In genomic region chr2:108535380-108535677, GRCh38 we compare ENCODE assay signal across 7 cellular contexts. TPM values are rescaled to one million over a fixed set of nuclear protein-coding genes. Genes with fewer than 3 reads are reported as not detected.
DNase-seq lines count a peak whose midpoint lies in the region; ATAC-seq and TF ChIP-seq lines count a peak whose summit lies in the region.

No MANE protein-coding gene starts in this region.

- H3K27me3 ChIP-seq in iPS DF 6.9 (ENCODE audit: control insufficient read depth, insufficient read depth, low read length), result no peaks in the 10 kb centered on the region; the same call in 1 of the 2 replicates

- H3K27ac ChIP-seq in HEK293 (ENCODE audit: extremely low read depth, low read depth, low read length) (no peak overlapping the region), iPS DF 6.9 (ENCODE audit: low read length) (no peak overlapping the region)

- no peaks in the 10 kb centered on the region for H3K9me3 Mint-ChIP-seq in activated CD4-positive, alpha-beta memory T cell treated with anti-CD3 and anti-CD28 coated beads, Interleukin-2, amount 10 ng/mL, durations not matched to agents 7 days and 5 days
- H3K9me3 Mint-ChIP-seq in stimulated activated effector memory CD8-positive, alpha-beta T cell treated with anti-CD3 and anti-CD28 coated beads, Interleukin-12 subunit alpha, Interleukin-12 subunit beta, amount 100 ng/mL, for 72 hours, result no peaks in the 10 kb centered on the region

- WGBS in iPS DF 6.9 (ENCODE audit: insufficient coverage, insufficient read length), result no CpG with 5 or more reads among the region's 10 CpGs

- H3K9me3 ChIP-seq in HEK293 (ENCODE audit: control insufficient read depth, insufficient read depth, low read depth, low read length) (no peaks in the 10 kb centered on the region), iPS DF 6.9 (ENCODE audit: control insufficient read depth, insufficient read depth, low read length) (no peaks in the 10 kb centered on the region)

- H3K4me3 ChIP-seq in HEK293 (ENCODE audit: low read depth, low read length) (peak overlapping the region; percentile 69), iPS DF 6.9 (ENCODE audit: low read length) (peak overlapping the region; percentile 88; the same call in 1 of the 2 replicates)

- H3K4me1 ChIP-seq in HEK293 (ENCODE audit: control insufficient read depth, insufficient read depth, low read length), result peaks cover 17% of the 10 kb centered on the region
- 0 out of 2 replicates have a peak, but pooled peaks cover 2% of the 10 kb centered on the region for H3K4me1 ChIP-seq in iPS DF 6.9 (ENCODE audit: control insufficient read depth, insufficient read depth, low read length)

- H3K36me3 ChIP-seq in HEK293 (ENCODE audit: control insufficient read depth in 2 of 2, insufficient read depth in 1 of 2, low read length in 2 of 2) (no peaks in the 10 kb centered on the region), iPS DF 6.9 (ENCODE audit: control insufficient read depth, insufficient read depth, low read length) (no peaks in the 10 kb centered on the region)

- TF ChIP-seq CTCF in HEK293 (tag by site-specific recombination; IDR thresholded peaks at IDR 0.05), result no peak

- POLR2A ChIA-PET in HEK293 (lab: Yijun Ruan, JAX), result interaction anchor here (1.0 to 3.1 kb wide), 5 partner anchors 8 to 87 kb away, joined by 3 to 13 read pairs (median 3); no protein-coding TSS in a partner anchor
- POLR2A ChIA-PET in activated CD4-positive, alpha-beta memory T cell treated with anti-CD3 and anti-CD28 coated beads, Interleukin-2, amount 10 ng/mL, durations not matched to agents 7 days and 5 days (lab: Charles Lee), result interaction anchor here (0.9 to 3.4 kb wide), 7 partner anchors 26 to 87 kb away, joined by 3 to 34 read pairs (median 3); partner anchors contain the start of gene GCC2

- no peak for ATAC-seq in stimulated activated effector memory CD8-positive, alpha-beta T cell treated with anti-CD3 and anti-CD28 coated beads, Interleukin-12 subunit alpha, Interleukin-12 subunit beta, amount 100 ng/mL, for 72 hours
- ATAC-seq in GM19397 (IDR thresholded peaks at IDR 0.05; ENCODE audit: unreplicated experiment), result no peak
- ATAC-seq in HG03045 (IDR thresholded peaks at IDR 0.05; ENCODE audit: unreplicated experiment), result no peak

- peaks cover 4% of the 10 kb centered on the region for H3K36me3 Mint-ChIP-seq in activated CD4-positive, alpha-beta memory T cell treated with anti-CD3 and anti-CD28 coated beads, Interleukin-2, amount 10 ng/mL, durations not matched to agents 7 days and 5 days (ENCODE audit: low read depth)
- H3K36me3 Mint-ChIP-seq in stimulated activated effector memory CD8-positive, alpha-beta T cell treated with anti-CD3 and anti-CD28 coated beads, Interleukin-12 subunit alpha, Interleukin-12 subunit beta, amount 100 ng/mL, for 72 hours, result peaks cover 21% of the 10 kb centered on the region

- H3K4me1 Mint-ChIP-seq in activated CD4-positive, alpha-beta memory T cell treated with anti-CD3 and anti-CD28 coated beads, Interleukin-2, amount 10 ng/mL, durations not matched to agents 7 days and 5 days, result peaks cover 49% of the 10 kb centered on the region
- H3K4me1 Mint-ChIP-seq in stimulated activated effector memory CD8-positive, alpha-beta T cell treated with anti-CD3 and anti-CD28 coated beads, Interleukin-12 subunit alpha, Interleukin-12 subunit beta, amount 100 ng/mL, for 72 hours, result peaks cover 43% of the 10 kb centered on the region

- CTCF ChIA-PET in HEK293 (lab: Yijun Ruan, JAX), result interaction anchor here (0.7 to 1.1 kb wide), 3 partner anchors 33 to 78 kb away, joined by 3 read pairs; no protein-coding TSS in a partner anchor
- CTCF ChIA-PET in activated CD4-positive, alpha-beta memory T cell treated with anti-CD3 and anti-CD28 coated beads, Interleukin-2, amount 10 ng/mL, durations not matched to agents 7 days and 5 days (lab: Charles Lee), result interaction anchor here (0.8 to 1.7 kb wide), 3 partner anchors 48 to 101 kb away, joined by 3 to 7 read pairs (median 5); partner anchors contain the start of gene GCC2

- no peak for DNase-seq in activated CD4-positive, alpha-beta memory T cell treated with anti-CD3 and anti-CD28 coated beads, Interleukin-2, amount 10 ng/mL, durations not matched to agents 7 days and 5 days
- DNase-seq in iPS DF 6.9 (ENCODE audit: low read depth, low spot score) (no peak), COLO668 (lab: John Stamatoyannopoulos, UW; ENCODE audit: unreplicated experiment) (no peak)
- DNase-seq in stimulated activated effector memory CD8-positive, alpha-beta T cell treated with anti-CD3 and anti-CD28 coated beads, Interleukin-12 subunit alpha, Interleukin-12 subunit beta, amount 100 ng/mL, for 72 hours (ENCODE audit: low spot score in 2 of 2), result no peak

- H3K27ac Mint-ChIP-seq in activated CD4-positive, alpha-beta memory T cell treated with anti-CD3 and anti-CD28 coated beads, Interleukin-2, amount 10 ng/mL, durations not matched to agents 7 days and 5 days, result peak overlapping the region; percentile 3
- H3K27ac Mint-ChIP-seq in stimulated activated effector memory CD8-positive, alpha-beta T cell treated with anti-CD3 and anti-CD28 coated beads, Interleukin-12 subunit alpha, Interleukin-12 subunit beta, amount 100 ng/mL, for 72 hours, result no peak overlapping the region

- no peaks in the 10 kb centered on the region for H3K27me3 Mint-ChIP-seq in activated CD4-positive, alpha-beta memory T cell treated with anti-CD3 and anti-CD28 coated beads, Interleukin-2, amount 10 ng/mL, durations not matched to agents 7 days and 5 days

- peak overlapping the region; percentile 90 for H3K4me3 Mint-ChIP-seq in activated CD4-positive, alpha-beta memory T cell treated with anti-CD3 and anti-CD28 coated beads, Interleukin-2, amount 10 ng/mL, durations not matched to agents 7 days and 5 days
- peak overlapping the region; percentile 84 for H3K4me3 Mint-ChIP-seq in stimulated activated effector memory CD8-positive, alpha-beta T cell treated with anti-CD3 and anti-CD28 coated beads, Interleukin-12 subunit alpha, Interleukin-12 subunit beta, amount 100 ng/mL, for 72 hours

TF ChIP-seq in HEK293, 187 proteins besides CTCF, POLR2A, EP300 and RAD21:
- TF ChIP-seq TRIM28 (IDR thresholded peaks at IDR 0.05; ENCODE audit: borderline replicate concordance, low read length) (0 out of 2 replicates have a peak, but pooled peaks have one; percentile 19), PRDM4 (tag by site-specific recombination; IDR thresholded peaks at IDR 0.05) (no peak)

RNA-seq across cellular contexts. Expression of gene LIMS1, which starts 1.1 kb away (rescaled TPM):
- total RNA-seq in activated CD4-positive, alpha-beta memory T cell treated with anti-CD3 and anti-CD28 coated beads, Interleukin-2, amount 10 ng/mL, durations not matched to agents 7 days and 5 days, result 100 to 1,000 TPM; 129 to 136 TPM
